ENCODE assay signal across 26 cellular contexts in the genomic region with DNA sequence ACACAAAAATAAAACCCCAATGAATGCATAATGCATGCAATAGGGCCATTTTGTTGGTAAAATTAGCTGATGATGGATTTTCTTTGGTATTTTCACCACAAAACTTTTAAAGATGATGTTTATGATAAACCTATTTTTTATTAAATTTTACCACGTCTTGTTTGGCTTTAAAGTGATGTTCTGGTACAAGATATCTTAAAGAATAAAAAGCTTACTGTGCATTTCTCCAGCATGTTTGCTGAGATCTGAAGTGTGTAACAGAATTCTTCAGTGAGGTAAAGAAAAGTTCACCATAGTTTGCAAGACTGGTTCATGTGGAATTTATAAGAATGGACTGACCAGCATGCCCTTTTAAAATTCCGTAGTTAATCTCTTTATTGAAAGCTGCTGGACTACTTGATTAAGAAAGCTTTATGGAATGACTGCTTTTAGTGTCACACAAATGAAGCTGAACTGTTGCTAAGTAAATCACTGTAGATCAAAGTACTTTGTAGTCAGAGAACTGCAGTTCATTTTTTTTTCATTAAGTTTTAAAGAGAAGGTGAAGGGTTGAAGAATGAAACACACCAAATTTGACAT.
DNase-seq lines count a peak whose midpoint lies in the region; FAIRE-seq and TF ChIP-seq lines count a peak whose summit lies in the region.
"Had no signal": no experiment of that assay in that cellular context is flagged by ENCODE, and none has a peak within 500 bp of the region (broad histone marks: within the 10 kb centered on the region; RNA-seq: fewer than 3 reads in every experiment).

No MANE protein-coding gene starts in this region.

- H3K27ac ChIP-seq in WERI-Rb-1, result peak overlapping the region; percentile 66
- H3K27ac ChIP-seq: C4-2B, gastrocnemius medialis, tibial nerve had no signal

- peaks cover 7% of the 10 kb centered on the region for H3K36me3 ChIP-seq in WERI-Rb-1
- H3K36me3 ChIP-seq: gastrocnemius medialis, HAP-1, tibial nerve had no signal

- TF ChIP-seq CTCF in WERI-Rb-1 (IDR thresholded peaks at IDR 0.05; ENCODE audit: low read depth, low read length) (no peak), retinal pigment epithelial cell (conservative IDR thresholded peaks at IDR 0.05; ENCODE audit: low read depth, low read length) (no peak)

- peak; percentile 21 for DNase-seq in EH (ENCODE audit: low read depth)
- DNase-seq in WERI-Rb-1, result no peak
- peak; percentile 9 for DNase-seq in fibroblast of the conjunctiva (ENCODE audit: low read depth)
- DNase-seq in retinal pigment epithelial cell (ENCODE audit: low read depth), result peak; percentile 99
- DNase-seq in urothelium cell line (ENCODE audit: low spot score), result no peak
- no peak for DNase-seq in OCI-M1 (lab: John Stamatoyannopoulos, UW)
- no peak for DNase-seq in NOMO-1 treated with dmso at 0.1 percent for 144 hours (lab: John Stamatoyannopoulos, UW; ENCODE audit: unreplicated experiment)
- no peak for DNase-seq in MV-4-11 (lab: John Stamatoyannopoulos, UW)
- DNase-seq: ACHN; activated CD4-positive, alpha-beta memory T cell treated with anti-CD3 and anti-CD28 coated beads, Interleukin-2, amount 10 ng/mL, durations not matched to agents 7 days and 5 days; activated CD4-positive, alpha-beta T cell treated with anti-CD3 and anti-CD28 coated beads for 1 hour; activated CD8-positive, alpha-beta memory T cell treated with anti-CD3 and anti-CD28 coated beads, Interleukin-2, amount 50 U/mL, for 48 hours; activated naive CD4-positive, alpha-beta T cell treated with anti-CD3 and anti-CD28 coated beads, Interleukin-2, amount 50 U/mL, for 16 hours; Calu3; cortex of kidney; gastrocnemius medialis; left cardiac atrium; mammary epithelial cell; NCI-H1105 treated with DMSO at 0.1 percent for 48 hours; NCI-H2029 treated with DMSO at 0.1 percent for 48 hours; NCI-H69; RPMI8226 had no signal

- no peak for FAIRE-seq in urothelium cell line (lab: Jason Lieb, UNC)
- FAIRE-seq: GM12878 had no signal

- H3K27me3 ChIP-seq in WERI-Rb-1 (ENCODE audit: insufficient read depth, low read depth, severe bottlenecking), result no peaks in the 10 kb centered on the region
- H3K27me3 ChIP-seq: gastrocnemius medialis, tibial nerve had no signal

- H3K9me3 ChIP-seq in WERI-Rb-1 (ENCODE audit: severe bottlenecking), result peaks cover 5% of the 10 kb centered on the region
- H3K9me3 ChIP-seq: gastrocnemius medialis, HAP-1, tibial nerve had no signal

- H3K4me3 ChIP-seq in WERI-Rb-1 (ENCODE audit: low read depth, low read length) (no peak overlapping the region), retinal pigment epithelial cell (ENCODE audit: low read length) (no peak overlapping the region)
- H3K4me3 ChIP-seq: gastrocnemius medialis, GM12878, HAP-1, tibial nerve had no signal

Comparison
In these comparisons a context has a peak if more than half of its experiments do, and no peak if none do; other contexts are left out.
1. DNase-seq: peak in EH (single experiment), fibroblast of the conjunctiva (single experiment) and retinal pigment epithelial cell (single experiment); none in WERI-Rb-1 (single experiment), urothelium cell line (single experiment), OCI-M1 (single experiment), NOMO-1 treated with dmso at 0.1 percent for 144 hours (single experiment) and MV-4-11 (single experiment).